9 cellular contexts compared by ENCODE assay signal in genomic region chr5:6737043-6737941, GRCh38. TPM values are rescaled to one million over a fixed set of nuclear protein-coding genes. Genes with fewer than 3 reads are reported as not detected.
DNase-seq lines count a peak whose midpoint lies in the region; ATAC-seq, FAIRE-seq and TF ChIP-seq lines count a peak whose summit lies in the region.
"Had no signal": no experiment of that assay in that cellular context is flagged by ENCODE, and none has a peak within 500 bp of the region (broad histone marks: within the 10 kb centered on the region; RNA-seq: fewer than 3 reads in every experiment).

No MANE protein-coding gene starts in this region.

- peaks cover 9 to 15% of the 10 kb centered on the region in 2 donors for H3K4me1 ChIP-seq in thyroid gland

- ATAC-seq in CD4-positive, alpha-beta T cell (ENCODE audit: poor library complexity): no peak
- ATAC-seq in HG03045 (IDR thresholded peaks at IDR 0.05; ENCODE audit: unreplicated experiment): peak; percentile 72
- ATAC-seq in activated T-helper 17 cell treated with anti-CD3 and anti-CD28 coated beads, Interleukin-2, amount 50 U/mL, for 72 hours (replicated peaks): peak; percentile 82

- H3K4me3 ChIP-seq in thyroid gland (replicated peaks in 1 of 3): no peak overlapping the region

- intact Hi-C loops in CD4-positive, alpha-beta T cell (cut with DNase I, micrococcal nuclease): no loop called here
- intact Hi-C loops in thyroid gland (cut with DNase I): no loop called here

- no peaks in the 10 kb centered on the region for H3K9me3 ChIP-seq in CD4-positive, alpha-beta T cell (ENCODE audit: control insufficient read depth, low read length)
- H3K9me3 ChIP-seq in thyroid gland: no peaks in the 10 kb centered on the region

- H3K4me3 Mint-ChIP-seq in CD4-positive, alpha-beta T cell: no peak overlapping the region
- peak overlapping the region; percentile 61 for H3K4me3 Mint-ChIP-seq in activated T-helper 17 cell treated with anti-CD3 and anti-CD28 coated beads, Interleukin-2, amount 50 U/mL, for 72 hours

- no peaks in the 10 kb centered on the region for H3K27me3 ChIP-seq in CD4-positive, alpha-beta T cell (ENCODE audit: control insufficient read depth, insufficient read depth, low read length)
- H3K27me3 ChIP-seq in thyroid gland: no peaks in the 10 kb centered on the region

- no peak for TF ChIP-seq POLR2A in thyroid gland (IDR thresholded peaks at IDR 0.05)

- peak; percentile 88 for FAIRE-seq in GM19239 (lab: Jason Lieb, UNC)
- FAIRE-seq: G401.6 had no signal

- H3K9me3 Mint-ChIP-seq in CD4-positive, alpha-beta T cell: no peaks in the 10 kb centered on the region
- H3K9me3 Mint-ChIP-seq in activated T-helper 17 cell treated with anti-CD3 and anti-CD28 coated beads, Interleukin-2, amount 50 U/mL, for 72 hours: no peaks in the 10 kb centered on the region

- H3K27me3 Mint-ChIP-seq in CD4-positive, alpha-beta T cell: no peaks in the 10 kb centered on the region
- H3K27me3 Mint-ChIP-seq in activated T-helper 17 cell treated with anti-CD3 and anti-CD28 coated beads, Interleukin-2, amount 50 U/mL, for 72 hours: no peaks in the 10 kb centered on the region

- H3K27ac ChIP-seq in CD4-positive, alpha-beta T cell (ENCODE audit: low read depth, low read length): no peak overlapping the region
- no peak overlapping the region for H3K27ac ChIP-seq in thyroid gland

- peaks cover 45% of the 10 kb centered on the region for H3K4me1 Mint-ChIP-seq in CD4-positive, alpha-beta T cell (ENCODE audit: low read depth)
- peaks cover 44% of the 10 kb centered on the region for H3K4me1 Mint-ChIP-seq in activated T-helper 17 cell treated with anti-CD3 and anti-CD28 coated beads, Interleukin-2, amount 50 U/mL, for 72 hours

- no peak for TF ChIP-seq CTCF in CD4-positive, alpha-beta T cell (IDR thresholded peaks at IDR 0.05)
- no peak for TF ChIP-seq CTCF in thyroid gland (IDR thresholded peaks at IDR 0.05)

- DNase-seq in CD4-positive, alpha-beta T cell: no peak
- DNase-seq in GM19239 (ENCODE audit: insufficient read length, low spot score): no peak
- no peak for DNase-seq in OCI-M2 (lab: John Stamatoyannopoulos, UW; ENCODE audit: unreplicated experiment)
- no peak for DNase-seq in thyroid gland
- DNase-seq in DMS53 (lab: John Stamatoyannopoulos, UW): no peak
- no peak for DNase-seq in AG08395 (ENCODE audit: low spot score)

- WGBS in thyroid gland, 2 donors: 95% methylated on average over 24 of the region's 24 CpGs

- POLR2A ChIA-PET in CD4-positive, alpha-beta T cell (lab: Charles Lee): interaction anchor here (1.4 kb wide), 1 partner anchor 21 kb away, joined by 3 read pairs; no protein-coding TSS in a partner anchor

- peaks cover 18% of the 10 kb centered on the region in 2 donors for H3K36me3 ChIP-seq in thyroid gland

- CTCF ChIA-PET in CD4-positive, alpha-beta T cell (lab: Charles Lee): no interaction called here

- H3K27ac Mint-ChIP-seq in CD4-positive, alpha-beta T cell: peak overlapping the region; percentile 47
- peak overlapping the region; percentile 79 for H3K27ac Mint-ChIP-seq in activated T-helper 17 cell treated with anti-CD3 and anti-CD28 coated beads, Interleukin-2, amount 50 U/mL, for 72 hours

- peaks cover 77% of the 10 kb centered on the region for H3K36me3 Mint-ChIP-seq in CD4-positive, alpha-beta T cell (ENCODE audit: low read depth)
- H3K36me3 Mint-ChIP-seq in activated T-helper 17 cell treated with anti-CD3 and anti-CD28 coated beads, Interleukin-2, amount 50 U/mL, for 72 hours (ENCODE audit: low read depth): peaks cover 83% of the 10 kb centered on the region

RNA-seq across cellular contexts. Expression of gene TENT4A, which starts 24.1 kb away (rescaled TPM):
- 10 to 100 TPM; 49.2 to 51.9 TPM for total RNA-seq in CD4-positive, alpha-beta T cell
- total RNA-seq in activated T-helper 17 cell treated with anti-CD3 and anti-CD28 coated beads, Interleukin-2, amount 50 U/mL, for 72 hours: 10 to 100 TPM; 39.0 to 52.4 TPM
- 10 to 100 TPM; 19.8 to 41.2 (median 29.4) TPM for total RNA-seq in thyroid gland
